Comparison of ENCODE assay signal across 9 cellular contexts in genomic region chr11:35303596-35304392, GRCh38.
DNase-seq lines count a peak whose midpoint lies in the region; ATAC-seq and TF ChIP-seq lines count a peak whose summit lies in the region.
"Had no signal": no experiment of that assay in that cellular context is flagged by ENCODE, and none has a peak within 500 bp of the region (broad histone marks: within the 10 kb centered on the region; RNA-seq: fewer than 3 reads in every experiment).

No MANE protein-coding gene starts in this region.

- intact Hi-C loops in CD4-positive, alpha-beta memory T cell (cut with micrococcal nuclease): loop anchor here (2.0 kb wide), 1 partner anchor 163 kb away; no protein-coding TSS in a partner anchor

- no peak for DNase-seq in CD4-positive, alpha-beta memory T cell
- peak; percentile 68 for DNase-seq in T1000 (lab: John Stamatoyannopoulos, UW)
- DNase-seq in foreskin fibroblast: peak; percentile 95 to 96
- DNase-seq in renal cortical epithelial cell (ENCODE audit: low read depth): peak; percentile 98
- no peak for DNase-seq in NCI-H2107 treated with DMSO at 0.1 percent for 48 hours (lab: John Stamatoyannopoulos, UW; ENCODE audit: unreplicated experiment)
- no peak for DNase-seq in HUDEP-2 (lab: John Stamatoyannopoulos, UW; ENCODE audit: unreplicated experiment in 76 of 76)
- DNase-seq: H9 had no signal

- no peaks in the 10 kb centered on the region for H3K9me3 ChIP-seq in CD4-positive, alpha-beta memory T cell (ENCODE audit: control insufficient read depth in 1 of 2, low read length in 2 of 2)

- no peak overlapping the region for H3K4me3 ChIP-seq in CD4-positive, alpha-beta memory T cell (ENCODE audit: low read length in 2 of 2)
- no peak overlapping the region for H3K4me3 ChIP-seq in foreskin fibroblast (ENCODE audit: low read depth in 1 of 2, low read length in 2 of 2)

- POLR2A ChIA-PET in CD4-positive, alpha-beta memory T cell (lab: Charles Lee; ENCODE audit: partially characterized antibody): interaction anchor here (1.0 to 1.7 kb wide), 4 partner anchors 9 to 56 kb away, joined by 3 read pairs; no protein-coding TSS in a partner anchor

- H3K36me3 ChIP-seq in CD4-positive, alpha-beta memory T cell (ENCODE audit: insufficient read depth, low read length): no peaks in the 10 kb centered on the region

- no peak for TF ChIP-seq CTCF in foreskin fibroblast (IDR thresholded peaks at IDR 0.05; ENCODE audit: low read depth, low read length)

- peaks cover 0 to 6% (median 0%) of the 10 kb centered on the region in 8 donors for H3K9me3 Mint-ChIP-seq in CD4-positive, alpha-beta memory T cell
- H3K9me3 Mint-ChIP-seq: H9 had no signal

- peaks cover 15 to 29% (median 25%) of the 10 kb centered on the region in 4 donors for H3K4me1 Mint-ChIP-seq in CD4-positive, alpha-beta memory T cell

- H3K36me3 Mint-ChIP-seq in CD4-positive, alpha-beta memory T cell: no peaks in the 10 kb centered on the region

- peak overlapping the region in 5 of 7 donors; percentile 8 to 88 (median 57) for H3K27ac Mint-ChIP-seq in CD4-positive, alpha-beta memory T cell
- H3K27ac Mint-ChIP-seq: H9 had no signal

- CTCF ChIA-PET in CD4-positive, alpha-beta memory T cell (lab: Charles Lee; ENCODE audit: partially characterized antibody): interaction anchor here (1.2 to 8.1 kb wide), 15 partner anchors 10 to 378 kb away, joined by 3 to 101 read pairs (median 18); no protein-coding TSS in a partner anchor

- H3K27me3 Mint-ChIP-seq in CD4-positive, alpha-beta memory T cell: no peaks in the 10 kb centered on the region

- peaks cover 24% of the 10 kb centered on the region for H3K4me1 ChIP-seq in CD4-positive, alpha-beta memory T cell (ENCODE audit: insufficient read depth, low read length)

- no peak overlapping the region for H3K4me3 Mint-ChIP-seq in CD4-positive, alpha-beta memory T cell
- H3K4me3 Mint-ChIP-seq: H9 had no signal

- H3K27ac ChIP-seq in CD4-positive, alpha-beta memory T cell (ENCODE audit: low read depth, low read length): no peak overlapping the region

- ATAC-seq in HG03135 (IDR thresholded peaks at IDR 0.05; ENCODE audit: unreplicated experiment): no peak
- ATAC-seq in HG02763 (IDR thresholded peaks at IDR 0.05; ENCODE audit: unreplicated experiment): no peak

- no peaks in the 10 kb centered on the region for H3K27me3 ChIP-seq in CD4-positive, alpha-beta memory T cell (ENCODE audit: insufficient read depth, low read length)

Comparison
In these comparisons a context has a peak if more than half of its experiments do, and no peak if none do; other contexts are left out.
1. DNase-seq: peak in T1000 (single experiment), foreskin fibroblast (2 of 2) and renal cortical epithelial cell (single experiment); none in CD4-positive, alpha-beta memory T cell (0 of 5), NCI-H2107 treated with DMSO at 0.1 percent for 48 hours (single experiment) and HUDEP-2 (0 of 76).